12 cellular contexts compared by ENCODE assay signal in the genomic region with DNA sequence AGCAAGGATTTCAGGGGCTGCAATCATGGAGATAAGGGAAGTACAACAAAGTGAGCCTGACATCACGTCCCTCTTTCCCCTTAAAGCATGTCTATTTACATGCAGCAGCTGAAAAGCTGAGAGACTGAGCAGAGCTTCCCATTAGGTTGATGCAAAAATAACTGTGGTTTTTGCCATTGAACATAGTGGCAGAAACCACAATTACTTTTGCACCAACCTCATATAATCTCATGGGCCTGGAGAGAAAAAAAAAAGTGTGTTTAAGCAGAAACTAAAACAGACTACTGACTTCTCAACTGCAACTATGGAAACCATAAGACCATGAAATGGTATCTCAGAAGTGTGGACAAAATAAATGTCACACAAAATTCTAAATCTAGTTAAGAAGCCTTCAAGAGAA. TPM values are rescaled to one million over a fixed set of nuclear protein-coding genes. Genes with fewer than 3 reads are reported as not detected.
A peak's percentile ranks its signal among the peaks of the same experiment; 100 is the strongest.
DNase-seq lines count a peak whose midpoint lies in the region; ATAC-seq and TF ChIP-seq lines count a peak whose summit lies in the region.
"Had no signal": no experiment of that assay in that cellular context is flagged by ENCODE, and none has a peak within 500 bp of the region (broad histone marks: within the 10 kb centered on the region; RNA-seq: fewer than 3 reads in every experiment).

No MANE protein-coding gene starts in this region.

- H3K4me3 ChIP-seq in heart right ventricle: no peak overlapping the region
- no peak overlapping the region for H3K4me3 ChIP-seq in esophagus squamous epithelium
- no peak overlapping the region for H3K4me3 ChIP-seq in upper lobe of right lung
- H3K4me3 ChIP-seq in SJCRH30: no peak overlapping the region
- H3K4me3 ChIP-seq: neural progenitor cell had no signal

- 53 to 71% methylated on average over 1 of the region's 1 CpG for WGBS in heart right ventricle, 2 donors
- WGBS in esophagus squamous epithelium, 2 donors: 50 to 65% methylated on average over 1 of the region's 1 CpG

- DNase-seq in heart right ventricle (peak in 1 of 2 donors; percentile 3), Right ventricle myocardium inferior (ENCODE audit: missing footprints) (no peak), RPMI8226 (peak; percentile 66), esophagus squamous epithelium (lab: John Stamatoyannopoulos, UW) (no peak), upper lobe of right lung (no peak), T-helper 9 cell (no peak), SJCRH30 (no peak)
- DNase-seq: dermis blood vessel endothelial cell, NCI-H2029 had no signal

- no peaks in the 10 kb centered on the region for H3K27me3 ChIP-seq in heart right ventricle
- H3K27me3 ChIP-seq in esophagus squamous epithelium: no peaks in the 10 kb centered on the region
- no peaks in the 10 kb centered on the region for H3K27me3 ChIP-seq in upper lobe of right lung
- H3K27me3 ChIP-seq in SJCRH30: no peaks in the 10 kb centered on the region
- H3K27me3 ChIP-seq: neural progenitor cell had no signal

- TF ChIP-seq CTCF in heart right ventricle (IDR thresholded peaks at IDR 0.05) (no peak), esophagus squamous epithelium (IDR thresholded peaks at IDR 0.05) (no peak), upper lobe of right lung (IDR thresholded peaks at IDR 0.05) (no peak)

- intact Hi-C loops in heart right ventricle (cut with DNase I): loop anchor here in 5 of 10 donors (2.0 to 10.0 kb wide), 4 partner anchors 43 to 397 kb away; partner anchors contain the start of genes CCDC12 (in 2 of the 5) and NBEAL2 (in 2 of the 5)
- intact Hi-C loops in Right ventricle myocardium inferior (cut with DNase I): no loop called here
- intact Hi-C loops in esophagus squamous epithelium (cut with DNase I): no loop called here
- intact Hi-C loops in upper lobe of right lung (cut with DNase I): no loop called here

- no peaks in the 10 kb centered on the region for H3K9me3 ChIP-seq in heart right ventricle
- no peaks in the 10 kb centered on the region for H3K9me3 ChIP-seq in esophagus squamous epithelium
- H3K9me3 ChIP-seq in upper lobe of right lung: no peaks in the 10 kb centered on the region
- H3K9me3 ChIP-seq in SJCRH30 (replicated peaks): no peaks in the 10 kb centered on the region

- TF ChIP-seq POLR2A in esophagus squamous epithelium (IDR thresholded peaks at IDR 0.05): no peak

- H3K4me1 ChIP-seq in heart right ventricle (peaks cover 49 to 100% (median 94%) of the 10 kb centered on the region in 9 donors), esophagus squamous epithelium (peaks cover 65 to 98% (median 83%) of the 10 kb centered on the region in 3 donors), upper lobe of right lung (peaks cover 77% of the 10 kb centered on the region), SJCRH30 (peaks cover 28% of the 10 kb centered on the region)

- ATAC-seq in heart right ventricle: no peak
- no peak for ATAC-seq in Right ventricle myocardium inferior
- no peak for ATAC-seq in upper lobe of right lung
- ATAC-seq in HG02852 (IDR thresholded peaks at IDR 0.05; ENCODE audit: unreplicated experiment): no peak

- H3K36me3 ChIP-seq in heart right ventricle (peaks cover 0 to 48% (median 20%) of the 10 kb centered on the region in 9 donors), esophagus squamous epithelium (peaks cover 9 to 45% (median 18%) of the 10 kb centered on the region in 3 donors), upper lobe of right lung (peaks cover 36% of the 10 kb centered on the region), SJCRH30 (peaks cover 27% of the 10 kb centered on the region)
- H3K36me3 ChIP-seq: neural progenitor cell had no signal

- H3K27ac ChIP-seq in heart right ventricle: peak overlapping the region in 7 of 10 donors; percentile 54 to 90 (median 79)
- peak overlapping the region; percentile 86 to 94 (median 86) for H3K27ac ChIP-seq in esophagus squamous epithelium
- H3K27ac ChIP-seq in upper lobe of right lung: peak overlapping the region; percentile 51
- H3K27ac ChIP-seq in SJCRH30: no peak overlapping the region
- H3K27ac ChIP-seq: neural progenitor cell had no signal

RNA-seq across cellular contexts. Expression of gene CCDC12, which starts 48.2 kb away (rescaled TPM):
- total RNA-seq in heart right ventricle: 10 to 100 TPM; 28.8 to 39.9 (median 33.3) TPM
- 100 to 1,000 TPM in 1 of 2 donors, 10 to 100 TPM in 1; 86.1 to 137 TPM for polyA plus RNA-seq in heart right ventricle
- 26.3 TPM for total RNA-seq in Right ventricle myocardium inferior
- 10 to 100 TPM; 55.5 to 87.5 (median 67.5) TPM for total RNA-seq in esophagus squamous epithelium
- total RNA-seq in upper lobe of right lung: 42.1 TPM
- 30.1 and 37.8 TPM in 2 replicates for total RNA-seq in SJCRH30 (2014; rRNA removed; shearing (Covaris generic))

RNA-seq across cellular contexts. Expression of gene PTH1R, which starts 50.8 kb away (rescaled TPM):
- 10 to 100 TPM in 2 of 10 donors, 1 to 10 TPM in 8; 1.5 to 18.5 (median 3.0) TPM for total RNA-seq in heart right ventricle
- polyA plus RNA-seq in heart right ventricle: 10 to 100 TPM; 12.8 to 89.8 TPM
- 12.7 TPM for total RNA-seq in Right ventricle myocardium inferior
- 1 to 10 TPM in 3 of 4 donors, under 1 TPM in 1; 0.40 to 1.9 (median 1.5) TPM for total RNA-seq in esophagus squamous epithelium
- 14.9 TPM for total RNA-seq in upper lobe of right lung
- 6.6 and 6.7 TPM in 2 replicates for total RNA-seq in SJCRH30 (2014; rRNA removed; shearing (Covaris generic))
- total RNA-seq: SK-MEL-5 had no signal

RNA-seq across cellular contexts. Expression of gene NBEAL2, which starts 51.2 kb away (rescaled TPM):
- 10 to 100 TPM in 7 of 10 donors, 1 to 10 TPM in 3; 7.6 to 23.1 (median 10.8) TPM for total RNA-seq in heart right ventricle
- polyA plus RNA-seq in heart right ventricle: 10 to 100 TPM; 44.0 to 51.1 TPM
- 14.5 TPM for total RNA-seq in Right ventricle myocardium inferior
- 100 to 1,000 TPM; 128 to 297 (median 185) TPM for total RNA-seq in esophagus squamous epithelium
- 116 TPM for total RNA-seq in upper lobe of right lung
- total RNA-seq in SJCRH30 (2014; rRNA removed; shearing (Covaris generic)): 0.28 and 0.95 TPM in 2 replicates
